In genomic region chr10:30600005-30600404, GRCh38 we compare ENCODE assay signal across 18 cellular contexts. TPM values are rescaled to one million over a fixed set of nuclear protein-coding genes. Genes with fewer than 3 reads are reported as not detected.
DNase-seq lines count a peak whose midpoint lies in the region; ATAC-seq, FAIRE-seq and TF ChIP-seq lines count a peak whose summit lies in the region.
"Had no signal": no experiment of that assay in that cellular context is flagged by ENCODE, and none has a peak within 500 bp of the region (broad histone marks: within the 10 kb centered on the region; RNA-seq: fewer than 3 reads in every experiment).

No MANE protein-coding gene starts in this region.

- H3K27ac Mint-ChIP-seq in central memory CD8-positive, alpha-beta T cell (ENCODE audit: low read depth): no peak overlapping the region
- H3K27ac Mint-ChIP-seq in stimulated activated naive B cell treated with anti-CD40 and anti-IgM and Interleukin-4, amounts not matched to agents 10 μg/mL and 1 μg/mL and 100 μg/mL, for 72 hours: no peak overlapping the region
- no peak overlapping the region for H3K27ac Mint-ChIP-seq in endodermal cell

- in situ Hi-C loops in HepG2 (cut with HindIII; ENCODE audit: extremely low pct_ligation_motif_present, low pct_unique_long_range_greater_than_20kb): loop anchor here (10.0 kb wide), 1 partner anchor 1285 kb away; no protein-coding TSS in a partner anchor

- WGBS in HepG2 (ENCODE audit: low lambda C conversion rate): 79% methylated on average over 2 of the region's 2 CpGs
- 55% methylated on average over 2 of the region's 2 CpGs for WGBS in right lobe of liver (ENCODE audit: insufficient coverage, low coverage, low lambda C conversion rate, missing lambda C conversion rate)
- WGBS in endodermal cell (ENCODE audit: insufficient coverage in 1 of 2, insufficient read length in 1 of 2), 2 experiments: 89 to 100% methylated on average over 1 to 2 of the region's 2 CpGs

- H3K4me1 ChIP-seq in HepG2 (ENCODE audit: insufficient read depth, low read length): peaks cover 69% of the 10 kb centered on the region
- peaks cover 0 to 35% (median 11%) of the 10 kb centered on the region in 4 donors for H3K4me1 ChIP-seq in right lobe of liver
- H3K4me1 ChIP-seq in endodermal cell (ENCODE audit: control insufficient read depth, insufficient read depth, low read length): no peaks in the 10 kb centered on the region

- no peaks in the 10 kb centered on the region for H3K27me3 ChIP-seq in HepG2 (ENCODE audit: control insufficient read depth in 1 of 2, insufficient read depth in 2 of 2, low read length in 2 of 2)
- no peaks in the 10 kb centered on the region for H3K27me3 ChIP-seq in right lobe of liver
- no peaks in the 10 kb centered on the region for H3K27me3 ChIP-seq in endodermal cell (ENCODE audit: control insufficient read depth, insufficient read depth, low read length, poor library complexity, severe bottlenecking)
- H3K27me3 ChIP-seq: MG63, SJSA1 had no signal

- no peaks in the 10 kb centered on the region for H3K4me1 Mint-ChIP-seq in central memory CD8-positive, alpha-beta T cell
- peaks cover 2 to 9% of the 10 kb centered on the region in 2 donors for H3K4me1 Mint-ChIP-seq in stimulated activated naive B cell treated with anti-CD40 and anti-IgM and Interleukin-4, amounts not matched to agents 10 μg/mL and 1 μg/mL and 100 μg/mL, for 72 hours
- peaks cover 35% of the 10 kb centered on the region for H3K4me1 Mint-ChIP-seq in endodermal cell

- H3K27ac ChIP-seq in HepG2 (ENCODE audit: extremely low read length, insufficient read depth, low read length) (no peak overlapping the region), right lobe of liver (no peak overlapping the region), endodermal cell (ENCODE audit: low read depth, low read length) (no peak overlapping the region)
- H3K27ac ChIP-seq: SJSA1, thoracic aorta had no signal

- peaks cover 9% of the 10 kb centered on the region for H3K27me3 Mint-ChIP-seq in central memory CD8-positive, alpha-beta T cell
- peaks cover 3% of the 10 kb centered on the region in 2 donors for H3K27me3 Mint-ChIP-seq in stimulated activated naive B cell treated with anti-CD40 and anti-IgM and Interleukin-4, amounts not matched to agents 10 μg/mL and 1 μg/mL and 100 μg/mL, for 72 hours
- peaks cover 7% of the 10 kb centered on the region for H3K27me3 Mint-ChIP-seq in endodermal cell (ENCODE audit: insufficient read depth)

- BruUV-seq in HepG2 (replicated peaks; lab: Mats Ljungman, UMichigan): no TSS peak

- CTCF ChIA-PET in HepG2 (lab: Yijun Ruan, JAX; ENCODE audit: low intra/inter-chr PET ratio, low total read pairs): no interaction called here

- H3K9me3 Mint-ChIP-seq in central memory CD8-positive, alpha-beta T cell: no peaks in the 10 kb centered on the region
- no peaks in the 10 kb centered on the region for H3K9me3 Mint-ChIP-seq in stimulated activated naive B cell treated with anti-CD40 and anti-IgM and Interleukin-4, amounts not matched to agents 10 μg/mL and 1 μg/mL and 100 μg/mL, for 72 hours
- H3K9me3 Mint-ChIP-seq in endodermal cell: no peaks in the 10 kb centered on the region
- H3K9me3 Mint-ChIP-seq: nephron had no signal

- H3K36me3 Mint-ChIP-seq in central memory CD8-positive, alpha-beta T cell (ENCODE audit: insufficient read depth): peaks cover 1% of the 10 kb centered on the region
- no peaks in the 10 kb centered on the region for H3K36me3 Mint-ChIP-seq in stimulated activated naive B cell treated with anti-CD40 and anti-IgM and Interleukin-4, amounts not matched to agents 10 μg/mL and 1 μg/mL and 100 μg/mL, for 72 hours
- no peaks in the 10 kb centered on the region for H3K36me3 Mint-ChIP-seq in endodermal cell (ENCODE audit: low read depth)

- intact Hi-C loops in HepG2 (cut with micrococcal nuclease; ENCODE audit: unreplicated experiment) (no loop called here), right lobe of liver (cut with DNase I) (no loop called here)

- no peaks in the 10 kb centered on the region for H3K36me3 ChIP-seq in HepG2 (replicated peaks in 1 of 2; ENCODE audit: control insufficient read depth in 1 of 2, insufficient read depth in 2 of 2, low read length in 2 of 2)
- H3K36me3 ChIP-seq in right lobe of liver: no peaks in the 10 kb centered on the region
- no peaks in the 10 kb centered on the region for H3K36me3 ChIP-seq in endodermal cell (ENCODE audit: control insufficient read depth, insufficient read depth, low read length)
- H3K36me3 ChIP-seq: MG63, SJSA1, thoracic aorta had no signal

- TF ChIP-seq CTCF in HepG2 (CRISPR knock-in tag; IDR thresholded peaks at IDR 0.05): no peak
- TF ChIP-seq CTCF in right lobe of liver (IDR thresholded peaks at IDR 0.05): no peak
- TF ChIP-seq CTCF in endodermal cell (conservative IDR thresholded peaks at IDR 0.05): no peak

- no peak for ATAC-seq in HepG2
- ATAC-seq in right lobe of liver: no peak
- peak; percentile 67 for ATAC-seq in central memory CD8-positive, alpha-beta T cell (replicated peaks; ENCODE audit: extremely low read depth, poor library complexity, severe bottlenecking)
- peak; percentile 92 to 98 for ATAC-seq in stimulated activated naive B cell treated with anti-CD40 and anti-IgM and Interleukin-4, amounts not matched to agents 10 μg/mL and 1 μg/mL and 100 μg/mL, for 72 hours (replicated peaks)
- no peak for ATAC-seq in GM18873 (IDR thresholded peaks at IDR 0.05; ENCODE audit: low FRiP score, unreplicated experiment)
- ATAC-seq: left lobe of liver had no signal

- TF ChIP-seq RAD21 in HepG2 (CRISPR knock-in tag; IDR thresholded peaks at IDR 0.05): no peak

- TF ChIP-seq EP300 in HepG2 (IDR thresholded peaks at IDR 0.05; ENCODE audit: low read depth in 2 of 2, low read length in 2 of 2): no peak
- TF ChIP-seq EP300 in HepG2 (CRISPR knock-in tag; IDR thresholded peaks at IDR 0.05; ENCODE audit: borderline replicate concordance): no peak

- H3K79me2 ChIP-seq in HepG2 (ENCODE audit: insufficient read depth, low read length): no peaks in the 10 kb centered on the region

- no peak for FAIRE-seq in HepG2 (lab: Jason Lieb, UNC)

- no peak overlapping the region for H3K4me2 ChIP-seq in HepG2 (ENCODE audit: low read depth, low read length)

- H3K9me3 ChIP-seq in HepG2 (ENCODE audit: low read length) (no peaks in the 10 kb centered on the region), right lobe of liver (no peaks in the 10 kb centered on the region), endodermal cell (ENCODE audit: control insufficient read depth, low read length) (no peaks in the 10 kb centered on the region)
- H3K9me3 ChIP-seq: MG63, SJSA1, thoracic aorta had no signal

- TF ChIP-seq POLR2A in HepG2 (IDR thresholded peaks at IDR 0.05; ENCODE audit: insufficient read depth in 1 of 2, low read depth in 2 of 2, low read length in 2 of 2) (no peak), right lobe of liver (IDR thresholded peaks at IDR 0.05) (no peak)

- DNase-seq in HepG2 (ENCODE audit: low spot score): no peak
- DNase-seq in right lobe of liver: no peak
- DNase-seq in NOMO-1 (lab: John Stamatoyannopoulos, UW; ENCODE audit: unreplicated experiment in 2 of 2): peak; percentile 68 to 89
- DNase-seq in central memory CD8-positive, alpha-beta T cell (ENCODE audit: low spot score in 2 of 2): no peak
- no peak for DNase-seq in stimulated activated naive B cell treated with anti-CD40 and anti-IgM and Interleukin-4, amounts not matched to agents 10 μg/mL and 1 μg/mL and 100 μg/mL, for 72 hours
- DNase-seq in kidney tubule cell (ENCODE audit: low spot score): no peak
- no peak for DNase-seq in endodermal cell
- DNase-seq: activated CD8-positive, alpha-beta memory T cell treated with anti-CD3 and anti-CD28 coated beads for 24 hours; EL; MG63; NCI-H2171; NK-92 treated with Interleukin-12 subunit alpha and Interleukin-12 subunit beta, amount 100 ng/mL, for 24 hours had no signal

- POLR2A ChIA-PET in HepG2 (lab: Yijun Ruan, JAX): no interaction called here

- no peak overlapping the region for H2AFZ ChIP-seq in HepG2 (ENCODE audit: low read length)

- no peak overlapping the region for H3K4me3 ChIP-seq in HepG2 (replicated peaks in 1 of 3; ENCODE audit: insufficient read depth in 1 of 3, low read depth in 2 of 3, low read length in 3 of 3)
- no peak overlapping the region for H3K4me3 ChIP-seq in right lobe of liver
- no peak overlapping the region for H3K4me3 ChIP-seq in endodermal cell (ENCODE audit: low read length)
- H3K4me3 ChIP-seq: MG63, SJSA1, thoracic aorta had no signal

- H3K9ac ChIP-seq in HepG2 (ENCODE audit: insufficient read depth, low read depth, low read length): no peak overlapping the region
- no peak overlapping the region for H3K9ac ChIP-seq in endodermal cell (ENCODE audit: extremely low read depth, low read length, poor library complexity, severe bottlenecking)

- H3K4me3 Mint-ChIP-seq in central memory CD8-positive, alpha-beta T cell: no peak overlapping the region
- no peak overlapping the region for H3K4me3 Mint-ChIP-seq in stimulated activated naive B cell treated with anti-CD40 and anti-IgM and Interleukin-4, amounts not matched to agents 10 μg/mL and 1 μg/mL and 100 μg/mL, for 72 hours
- H3K4me3 Mint-ChIP-seq in endodermal cell: no peak overlapping the region
- H3K4me3 Mint-ChIP-seq: nephron had no signal

- H4K20me1 ChIP-seq in HepG2 (ENCODE audit: insufficient read depth, low read length): no peaks in the 10 kb centered on the region

RNA-seq across cellular contexts. Expression of gene LYZL2, which starts 29.5 kb away (rescaled TPM):
- total RNA-seq in HepG2 (2016; rRNA removed; fragmentation: Illumina TruSeq; extraction: Trizol): 0.20 TPM in 1 of 2 replicates, not detected in the other
- total RNA-seq in HepG2 (2016; cell fraction: cytosol; rRNA removed; fragmentation: Illumina TruSeq; extraction: Trizol; ENCODE audit: low read depth): not detected in 2 replicates
- total RNA-seq in HepG2 (2016; cell fraction: insoluble cytoplasmic fraction; rRNA removed; fragmentation: Illumina TruSeq; extraction: Trizol): not detected in 2 replicates
- not detected in 2 replicates for total RNA-seq in HepG2 (2016; cell fraction: membrane; rRNA removed; fragmentation: Illumina TruSeq; extraction: Trizol)
- not detected in 2 replicates for total RNA-seq in HepG2 (2016; cell fraction: nucleus; rRNA removed; fragmentation: Illumina TruSeq; extraction: Trizol)
- polyA plus RNA-seq in HepG2 (2011; rRNA removed): 0.31 and 0.63 TPM in 2 replicates
- polyA plus RNA-seq in HepG2 (2011; cell fraction: cytosol; rRNA removed): 0.31 and 0.59 TPM in 2 replicates
- 0.24 and 0.85 TPM in 2 replicates for polyA plus RNA-seq in HepG2 (2011; cell fraction: nucleus; rRNA removed)
- polyA plus RNA-seq in HepG2 (2012): 0.31 TPM in 1 of 2 replicates, not detected in the other
- polyA plus RNA-seq in HepG2 (2016; cell fraction: cytosol; fragmentation: Illumina TruSeq; extraction: Trizol; ENCODE audit: low read depth): 0.14 TPM in 1 of 2 replicates, not detected in the other
- polyA plus RNA-seq in HepG2 (2016; cell fraction: insoluble cytoplasmic fraction; fragmentation: Illumina TruSeq; extraction: Trizol; ENCODE audit: low read depth): not detected in 2 replicates
- not detected in 2 replicates for polyA plus RNA-seq in HepG2 (2016; cell fraction: membrane; fragmentation: Illumina TruSeq; extraction: Trizol; ENCODE audit: low read depth)
- polyA plus RNA-seq in HepG2 (2016; cell fraction: nucleus; fragmentation: Illumina TruSeq; extraction: Trizol; ENCODE audit: insufficient read depth, low read depth): 0.85 TPM in 1 of 2 replicates, not detected in the other
- not detected in 2 replicates for polyA minus RNA-seq in HepG2 (2011; rRNA and poly(A)+ RNA removed; ENCODE audit: low replicate concordance)
- not detected in 2 replicates for polyA minus RNA-seq in HepG2 (2011; cell fraction: cytosol; rRNA and poly(A)+ RNA removed)
- polyA minus RNA-seq in HepG2 (2011; cell fraction: nucleus; rRNA and poly(A)+ RNA removed): 1.2 TPM in 1 of 2 replicates, not detected in the other
- not detected for total RNA-seq in right lobe of liver
- not detected for total RNA-seq in endodermal cell
- not detected for polyA plus RNA-seq in endodermal cell (2013, experiment 1 of 2)
- polyA plus RNA-seq in endodermal cell (2013, experiment 2 of 2): not detected
- total RNA-seq: A172, left lobe of liver, SJSA1, thoracic aorta had no signal

Comparison
In these comparisons a context has a peak if more than half of its experiments do, and no peak if none do; other contexts are left out.
1. ATAC-seq: peak in central memory CD8-positive, alpha-beta T cell (single experiment) and stimulated activated naive B cell treated with anti-CD40 and anti-IgM and Interleukin-4, amounts not matched to agents 10 μg/mL and 1 μg/mL and 100 μg/mL, for 72 hours (2 of 2); none in HepG2 (single experiment), right lobe of liver (0 of 4) and GM18873 (single experiment).
2. DNase-seq: peak in NOMO-1 (2 of 2); none in HepG2 (single experiment), right lobe of liver (0 of 3), central memory CD8-positive, alpha-beta T cell (0 of 2), stimulated activated naive B cell treated with anti-CD40 and anti-IgM and Interleukin-4, amounts not matched to agents 10 μg/mL and 1 μg/mL and 100 μg/mL, for 72 hours (single experiment), kidney tubule cell (single experiment) and endodermal cell (single experiment).